ENCODE assay signal across 8 cellular contexts in the genomic region with DNA sequence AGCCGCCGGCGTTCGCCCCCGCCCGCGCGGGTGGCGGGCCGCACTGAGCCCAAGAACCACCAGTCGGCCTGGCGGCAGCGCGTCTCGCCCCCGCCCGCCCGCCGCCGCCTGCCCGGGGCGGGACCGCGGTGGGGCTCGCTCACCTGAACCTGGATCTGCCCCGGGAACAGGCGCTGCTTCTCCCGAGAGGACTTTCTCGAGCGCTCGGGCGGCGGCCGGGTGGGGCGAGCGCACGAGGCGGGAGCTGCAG. TPM values are rescaled to one million over a fixed set of nuclear protein-coding genes. Genes with fewer than 3 reads are reported as not detected.
A peak's percentile ranks its signal among the peaks of the same experiment; 100 is the strongest.
DNase-seq lines count a peak whose midpoint lies in the region; ATAC-seq and TF ChIP-seq lines count a peak whose summit lies in the region.

No MANE protein-coding gene starts in this region.

- no CpG with 5 or more reads among the region's 38 CpGs for WGBS in iPS DF 6.9 (ENCODE audit: insufficient coverage, insufficient read length)

- H3K4me1 Mint-ChIP-seq in activated T-cell treated with anti-CD3 and anti-CD28 coated beads, Interleukin-2, amount 50 U/mL, for 4 hours (ENCODE audit: low read depth), result peaks cover 36% of the 10 kb centered on the region
- peaks cover 66% of the 10 kb centered on the region for H3K4me1 Mint-ChIP-seq in activated B cell treated with CpG ODN at 0.5 μM for 24 hours
- H3K4me1 Mint-ChIP-seq in stimulated activated naive CD8-positive, alpha-beta T cell treated with anti-CD3 and anti-CD28 coated beads, Interleukin-15, amount 100 ng/mL, for 72 hours, result peaks cover 54% of the 10 kb centered on the region

- H3K36me3 ChIP-seq in iPS DF 6.9 (ENCODE audit: control insufficient read depth, insufficient read depth, low read length), result 0 out of 2 replicates have a peak, but pooled peaks cover 2% of the 10 kb centered on the region

- H3K27ac ChIP-seq in iPS DF 6.9 (ENCODE audit: low read length), result no peak overlapping the region

- no peak for DNase-seq in activated T-cell treated with anti-CD3 and anti-CD28 coated beads, Interleukin-2, amount 50 U/mL, for 4 hours
- no peak for DNase-seq in activated T-cell treated with anti-CD3 and anti-CD28 coated beads, Interleukin-2, amount 50 U/mL, for 48 hours
- DNase-seq in activated B cell treated with CpG ODN at 0.5 μM for 24 hours (no peak), iPS DF 6.9 (ENCODE audit: low read depth, low spot score) (no peak), MV-4-11 (lab: John Stamatoyannopoulos, UW) (no peak), NCI-H2029 (lab: John Stamatoyannopoulos, UW) (no peak)
- no peak for DNase-seq in stimulated activated naive CD8-positive, alpha-beta T cell treated with anti-CD3 and anti-CD28 coated beads, Interleukin-15, amount 100 ng/mL, for 72 hours
- DNase-seq in stimulated activated CD4-positive, alpha-beta T cell treated with anti-CD3 and anti-CD28 coated beads, Interleukin-2, amount 100 ng/mL, for 48 hours, result no peak

- intact Hi-C loops in activated B cell treated with CpG ODN at 0.5 μM for 24 hours (cut with micrococcal nuclease), result loop anchor here (5.0 kb wide), 1 partner anchor 50 kb away; no protein-coding TSS in a partner anchor

- peak overlapping the region; percentile 82 for H3K4me3 Mint-ChIP-seq in activated T-cell treated with anti-CD3 and anti-CD28 coated beads, Interleukin-2, amount 50 U/mL, for 4 hours
- H3K4me3 Mint-ChIP-seq in activated B cell treated with CpG ODN at 0.5 μM for 24 hours, result peak overlapping the region; percentile 80
- peak overlapping the region; percentile 82 to 92 for H3K4me3 Mint-ChIP-seq in stimulated activated naive CD8-positive, alpha-beta T cell treated with anti-CD3 and anti-CD28 coated beads, Interleukin-15, amount 100 ng/mL, for 72 hours

- no peaks in the 10 kb centered on the region for H3K9me3 Mint-ChIP-seq in activated T-cell treated with anti-CD3 and anti-CD28 coated beads, Interleukin-2, amount 50 U/mL, for 4 hours
- no peaks in the 10 kb centered on the region for H3K9me3 Mint-ChIP-seq in activated B cell treated with CpG ODN at 0.5 μM for 24 hours
- H3K9me3 Mint-ChIP-seq in stimulated activated naive CD8-positive, alpha-beta T cell treated with anti-CD3 and anti-CD28 coated beads, Interleukin-15, amount 100 ng/mL, for 72 hours, result no peaks in the 10 kb centered on the region

- no peak for TF ChIP-seq CTCF in activated B cell treated with CpG ODN at 0.5 μM for 24 hours (IDR thresholded peaks at IDR 0.05)

- H3K4me3 ChIP-seq in iPS DF 6.9 (ENCODE audit: low read length), result peak overlapping the region; percentile 86; the same call in 1 of the 2 replicates

- POLR2A ChIA-PET in activated B cell treated with CpG ODN at 0.5 μM for 24 hours (lab: Charles Lee), result interaction anchor here (0.6 to 6.8 kb wide), 22 partner anchors 11 to 86 kb away, joined by 3 to 126 read pairs (median 7); no protein-coding TSS in a partner anchor

- peaks cover 4% of the 10 kb centered on the region for H3K4me1 ChIP-seq in iPS DF 6.9 (ENCODE audit: control insufficient read depth, insufficient read depth, low read length)

- H3K9me3 ChIP-seq in iPS DF 6.9 (ENCODE audit: control insufficient read depth, insufficient read depth, low read length), result no peaks in the 10 kb centered on the region

- H3K27me3 ChIP-seq in iPS DF 6.9 (ENCODE audit: control insufficient read depth, insufficient read depth, low read length), result no peaks in the 10 kb centered on the region

- H3K27me3 Mint-ChIP-seq in activated T-cell treated with anti-CD3 and anti-CD28 coated beads, Interleukin-2, amount 50 U/mL, for 4 hours (ENCODE audit: low read depth), result no peaks in the 10 kb centered on the region
- H3K27me3 Mint-ChIP-seq in activated B cell treated with CpG ODN at 0.5 μM for 24 hours, result no peaks in the 10 kb centered on the region
- no peaks in the 10 kb centered on the region for H3K27me3 Mint-ChIP-seq in stimulated activated naive CD8-positive, alpha-beta T cell treated with anti-CD3 and anti-CD28 coated beads, Interleukin-15, amount 100 ng/mL, for 72 hours

- ATAC-seq in activated T-cell treated with anti-CD3 and anti-CD28 coated beads, Interleukin-2, amount 50 U/mL, for 4 hours, result peak; percentile 6 to 11
- peak; percentile 3 for ATAC-seq in activated B cell treated with CpG ODN at 0.5 μM for 24 hours (ENCODE audit: low read depth)
- ATAC-seq in stimulated activated naive CD8-positive, alpha-beta T cell treated with anti-CD3 and anti-CD28 coated beads, Interleukin-15, amount 100 ng/mL, for 72 hours, result peak; percentile 10

- H3K36me3 Mint-ChIP-seq in activated T-cell treated with anti-CD3 and anti-CD28 coated beads, Interleukin-2, amount 50 U/mL, for 4 hours (ENCODE audit: insufficient read depth), result peaks cover 24% of the 10 kb centered on the region
- H3K36me3 Mint-ChIP-seq in activated B cell treated with CpG ODN at 0.5 μM for 24 hours (ENCODE audit: low read depth), result peaks cover 32% of the 10 kb centered on the region

- CTCF ChIA-PET in activated B cell treated with CpG ODN at 0.5 μM for 24 hours (lab: Charles Lee), result interaction anchor here (0.9 kb wide), 1 partner anchor 54 kb away, joined by 3 read pairs; no protein-coding TSS in a partner anchor

- H3K27ac Mint-ChIP-seq in activated B cell treated with CpG ODN at 0.5 μM for 24 hours, result peak overlapping the region; percentile 67
- H3K27ac Mint-ChIP-seq in stimulated activated naive CD8-positive, alpha-beta T cell treated with anti-CD3 and anti-CD28 coated beads, Interleukin-15, amount 100 ng/mL, for 72 hours, result peak overlapping the region; percentile 89 to 95

RNA-seq across cellular contexts. Expression of gene MYH9, which starts 0.2 kb away (rescaled TPM):
- 100 to 1,000 TPM; 673 to 753 (median 716) TPM for total RNA-seq in activated T-cell treated with anti-CD3 and anti-CD28 coated beads, Interleukin-2, amount 50 U/mL, for 4 hours
- 714 and 755 TPM in 2 replicates for total RNA-seq in activated B cell treated with CpG ODN at 0.5 μM for 24 hours
